Comparison of ENCODE assay signal across 20 cellular contexts in genomic region chr13:54373211-54373610, GRCh38.
DNase-seq lines count a peak whose midpoint lies in the region; ATAC-seq and TF ChIP-seq lines count a peak whose summit lies in the region.
"Had no signal": no experiment of that assay in that cellular context is flagged by ENCODE, and none has a peak within 500 bp of the region (broad histone marks: within the 10 kb centered on the region; RNA-seq: fewer than 3 reads in every experiment).

No MANE protein-coding gene starts in this region.

- H2AK5ac ChIP-seq in H9 (ENCODE audit: insufficient read length, low read length) = no peak overlapping the region

- H3K27me3 ChIP-seq in H9 (ENCODE audit: insufficient read depth, low read length) = no peaks in the 10 kb centered on the region
- no peaks in the 10 kb centered on the region for H3K27me3 ChIP-seq in breast epithelium
- no peaks in the 10 kb centered on the region for H3K27me3 ChIP-seq in vagina

- H3K36me3 ChIP-seq in breast epithelium = no peaks in the 10 kb centered on the region
- no peaks in the 10 kb centered on the region for H3K36me3 ChIP-seq in vagina

- no peaks in the 10 kb centered on the region for H3K79me2 ChIP-seq in H9 (ENCODE audit: insufficient read depth, low read length)

- peaks cover 14 to 15% of the 10 kb centered on the region in 2 experiments for H3K9me3 Mint-ChIP-seq in H9

- no peak overlapping the region for H2BK15ac ChIP-seq in H9 (ENCODE audit: low read depth, low read length)

- H3K4me1 ChIP-seq in H9 (ENCODE audit: insufficient read depth, low read length) = peaks cover 8% of the 10 kb centered on the region
- no peaks in the 10 kb centered on the region for H3K4me1 ChIP-seq in breast epithelium
- H3K4me1 ChIP-seq in vagina = no peaks in the 10 kb centered on the region

- H3K56ac ChIP-seq in H9 (ENCODE audit: insufficient read length, low read depth, low read length) = no peak overlapping the region

- H3K14ac ChIP-seq in H9 (ENCODE audit: insufficient read depth, low read length) = no peak overlapping the region

- no peak overlapping the region for H3K23ac ChIP-seq in H9 (ENCODE audit: insufficient read length, low read depth, low read length)

- peak overlapping the region; percentile 19 for H3K4me2 ChIP-seq in H9 (ENCODE audit: insufficient read depth, insufficient read length, low read length)

- TF ChIP-seq CTCF in H9 (conservative IDR thresholded peaks at IDR 0.05) = no peak
- no peak for TF ChIP-seq CTCF in breast epithelium (IDR thresholded peaks at IDR 0.05)
- TF ChIP-seq CTCF in vagina (IDR thresholded peaks at IDR 0.05) = no peak

- H3K27ac ChIP-seq in H9 (ENCODE audit: insufficient read length, low read depth, low read length) (no peak overlapping the region), breast epithelium (no peak overlapping the region), vagina (no peak overlapping the region)
- H3K27ac ChIP-seq: epithelial cell of prostate had no signal

- H2BK20ac ChIP-seq in H9 (ENCODE audit: low read depth, low read length, poor library complexity, severe bottlenecking) = no peak overlapping the region

- no peak overlapping the region for H3K18ac ChIP-seq in H9 (ENCODE audit: insufficient read length, low read depth, low read length)

- no peak overlapping the region for H4K8ac ChIP-seq in H9 (replicated peaks; ENCODE audit: insufficient read length, low read depth, low read length)

- peaks cover 10 to 18% (median 14%) of the 10 kb centered on the region in 3 experiments; a peak in 6 of 7 replicates for H3K36me3 Mint-ChIP-seq in H9 (ENCODE audit: insufficient read depth in 1 of 3, low read depth in 3 of 3)
- H3K36me3 Mint-ChIP-seq: activated CD8-positive, alpha-beta memory T cell treated with anti-CD3 and anti-CD28 coated beads, Interleukin-2, amount 10 ng/mL, durations not matched to agents 7 days and 5 days; activated naive CD4-positive, alpha-beta T cell treated with anti-CD3 and anti-CD28 coated beads, Interleukin-2, amount 50 U/mL, for 24 hours had no signal

- peak overlapping the region in 2 of 3 experiments; percentile 20 to 88; a peak in 3 of 7 replicates for H3K27ac Mint-ChIP-seq in H9
- H3K27ac Mint-ChIP-seq: activated CD4-positive, alpha-beta T cell treated with anti-CD3 and anti-CD28 coated beads, Interleukin-2, amount 10 ng/mL, durations not matched to agents 7 days and 5 days; activated CD8-positive, alpha-beta memory T cell treated with anti-CD3 and anti-CD28 coated beads, Interleukin-2, amount 10 ng/mL, durations not matched to agents 7 days and 5 days; activated naive CD4-positive, alpha-beta T cell treated with anti-CD3 and anti-CD28 coated beads, Interleukin-2, amount 50 U/mL, for 24 hours; activated T-helper 1 cell treated with anti-CD3 and anti-CD28 coated beads, Interleukin-12 subunit alpha, Interleukin-12 subunit beta, Interleukin-2, Interleukin-4 antibody, amounts not matched to agents 30 ng/mL and 10 ng/mL and 1 ng/mL, durations not matched to agents 14 hours and 24 hours and 36 hours; T-helper 17 cell had no signal

- no peaks in the 10 kb centered on the region for H4K20me1 ChIP-seq in H9 (ENCODE audit: control insufficient read depth, insufficient read depth, insufficient read length)

- no peaks in the 10 kb centered on the region for H3K27me3 Mint-ChIP-seq in H9 (ENCODE audit: low read depth)
- H3K27me3 Mint-ChIP-seq: activated CD4-positive, alpha-beta T cell treated with anti-CD3 and anti-CD28 coated beads, Interleukin-2, amount 10 ng/mL, durations not matched to agents 7 days and 5 days; activated CD8-positive, alpha-beta memory T cell treated with anti-CD3 and anti-CD28 coated beads, Interleukin-2, amount 10 ng/mL, durations not matched to agents 7 days and 5 days; activated naive CD4-positive, alpha-beta T cell treated with anti-CD3 and anti-CD28 coated beads, Interleukin-2, amount 50 U/mL, for 24 hours; T-helper 17 cell had no signal

- H3K9me3 ChIP-seq in H9 (ENCODE audit: control insufficient read depth, low read depth, low read length) (no peaks in the 10 kb centered on the region), breast epithelium (no peaks in the 10 kb centered on the region), vagina (no peaks in the 10 kb centered on the region)

- no peak for TF ChIP-seq POLR2A in breast epithelium (IDR thresholded peaks at IDR 0.05)
- no peak for TF ChIP-seq POLR2A in vagina (IDR thresholded peaks at IDR 0.05)

- no peak overlapping the region for H2BK12ac ChIP-seq in H9 (ENCODE audit: insufficient read length, low read depth, low read length)

- no peak overlapping the region for H4K5ac ChIP-seq in H9 (ENCODE audit: insufficient read length, low read depth, low read length)

- peaks cover 45 to 48% of the 10 kb centered on the region in 2 experiments for H3K4me1 Mint-ChIP-seq in H9
- H3K4me1 Mint-ChIP-seq: activated CD4-positive, alpha-beta T cell treated with anti-CD3 and anti-CD28 coated beads, Interleukin-2, amount 10 ng/mL, durations not matched to agents 7 days and 5 days; activated CD8-positive, alpha-beta memory T cell treated with anti-CD3 and anti-CD28 coated beads, Interleukin-2, amount 10 ng/mL, durations not matched to agents 7 days and 5 days; activated naive CD4-positive, alpha-beta T cell treated with anti-CD3 and anti-CD28 coated beads, Interleukin-2, amount 50 U/mL, for 24 hours; T-helper 17 cell had no signal

- no peak overlapping the region for H3K4ac ChIP-seq in H9 (ENCODE audit: low read depth, low read length)

- H3T11ph ChIP-seq in H9 (ENCODE audit: low read length) = no peak overlapping the region

- no peak overlapping the region for H2BK120ac ChIP-seq in H9 (ENCODE audit: low read depth, low read length, poor library complexity, severe bottlenecking)

- H3K4me3 ChIP-seq in breast epithelium = no peak overlapping the region
- no peak overlapping the region for H3K4me3 ChIP-seq in vagina
- H3K4me3 ChIP-seq: mucosa of descending colon had no signal

- H4K91ac ChIP-seq in H9 (ENCODE audit: insufficient read length, low read depth, low read length) = no peak overlapping the region

- H2AFZ ChIP-seq in H9 (ENCODE audit: low read length) = no peak overlapping the region

- H3K79me1 ChIP-seq in H9 (ENCODE audit: insufficient read depth, low read depth, low read length, poor library complexity, severe bottlenecking) = no peaks in the 10 kb centered on the region

- no peak overlapping the region; a peak in 1 of 5 replicates for H3K4me3 Mint-ChIP-seq in H9
- H3K4me3 Mint-ChIP-seq: activated CD4-positive, alpha-beta T cell treated with anti-CD3 and anti-CD28 coated beads, Interleukin-2, amount 10 ng/mL, durations not matched to agents 7 days and 5 days; activated CD8-positive, alpha-beta memory T cell treated with anti-CD3 and anti-CD28 coated beads, Interleukin-2, amount 10 ng/mL, durations not matched to agents 7 days and 5 days; activated naive CD4-positive, alpha-beta T cell treated with anti-CD3 and anti-CD28 coated beads, Interleukin-2, amount 50 U/mL, for 24 hours; activated T-helper 1 cell treated with anti-CD3 and anti-CD28 coated beads, Interleukin-12 subunit alpha, Interleukin-12 subunit beta, Interleukin-2, Interleukin-4 antibody, amounts not matched to agents 30 ng/mL and 10 ng/mL and 1 ng/mL, durations not matched to agents 14 hours and 24 hours and 36 hours; T-helper 17 cell had no signal

- no peaks in the 10 kb centered on the region for H3K23me2 ChIP-seq in H9 (ENCODE audit: insufficient read length, low read depth, low read length, poor library complexity, severe bottlenecking)

- intact Hi-C loops in breast epithelium (cut with DNase I; ENCODE audit: low total_unique reads) = no loop called here
- intact Hi-C loops in vagina (cut with DNase I) = no loop called here

- no CpG with 5 or more reads among the region's 1 CpG for WGBS in H9 (ENCODE audit: extremely low coverage, insufficient read length, low lambda C conversion rate)

- H2BK5ac ChIP-seq in H9 (ENCODE audit: insufficient read length, low read length) = no peak overlapping the region

- ATAC-seq in HG03045 (IDR thresholded peaks at IDR 0.05; ENCODE audit: unreplicated experiment) = no peak
- ATAC-seq: activated CD8-positive, alpha-beta memory T cell treated with anti-CD3 and anti-CD28 coated beads, Interleukin-2, amount 10 ng/mL, durations not matched to agents 7 days and 5 days; HCT116; mucosa of descending colon; T-helper 17 cell had no signal

- DNase-seq in H9 (peak; percentile 52), NCI-H1930 (lab: John Stamatoyannopoulos, UW) (peak; percentile 85 to 87), NCI-H748 (lab: John Stamatoyannopoulos, UW; ENCODE audit: unreplicated experiment) (peak; percentile 90), iPS-NIHi7 (ENCODE audit: extremely low spot score) (peak; percentile 22), breast epithelium (ENCODE audit: low spot score in 2 of 2) (no peak), globus pallidus (ENCODE audit: low spot score) (no peak), vagina (ENCODE audit: extremely low spot score in 2 of 2) (no peak)
- DNase-seq: activated CD4-positive, alpha-beta T cell treated with anti-CD3 and anti-CD28 coated beads, Interleukin-2, amount 10 ng/mL, durations not matched to agents 7 days and 5 days; activated CD8-positive, alpha-beta memory T cell treated with anti-CD3 and anti-CD28 coated beads, Interleukin-2, amount 10 ng/mL, durations not matched to agents 7 days and 5 days; aorta; cerebellar nuclear complex; islet precursor cell; Karpas-422; mucosa of descending colon; T-helper 17 cell had no signal

- H3K9ac ChIP-seq in H9 (ENCODE audit: extremely low read depth, insufficient read length, low read length) = no peak overlapping the region

Comparison
In these comparisons a context has a peak if more than half of its experiments do, and no peak if none do; other contexts are left out.
1. DNase-seq: peak in H9 (single experiment), NCI-H1930 (2 of 2), NCI-H748 (single experiment) and iPS-NIHi7 (single experiment); none in breast epithelium (0 of 2), globus pallidus (single experiment) and vagina (0 of 2).